In the genomic region with DNA sequence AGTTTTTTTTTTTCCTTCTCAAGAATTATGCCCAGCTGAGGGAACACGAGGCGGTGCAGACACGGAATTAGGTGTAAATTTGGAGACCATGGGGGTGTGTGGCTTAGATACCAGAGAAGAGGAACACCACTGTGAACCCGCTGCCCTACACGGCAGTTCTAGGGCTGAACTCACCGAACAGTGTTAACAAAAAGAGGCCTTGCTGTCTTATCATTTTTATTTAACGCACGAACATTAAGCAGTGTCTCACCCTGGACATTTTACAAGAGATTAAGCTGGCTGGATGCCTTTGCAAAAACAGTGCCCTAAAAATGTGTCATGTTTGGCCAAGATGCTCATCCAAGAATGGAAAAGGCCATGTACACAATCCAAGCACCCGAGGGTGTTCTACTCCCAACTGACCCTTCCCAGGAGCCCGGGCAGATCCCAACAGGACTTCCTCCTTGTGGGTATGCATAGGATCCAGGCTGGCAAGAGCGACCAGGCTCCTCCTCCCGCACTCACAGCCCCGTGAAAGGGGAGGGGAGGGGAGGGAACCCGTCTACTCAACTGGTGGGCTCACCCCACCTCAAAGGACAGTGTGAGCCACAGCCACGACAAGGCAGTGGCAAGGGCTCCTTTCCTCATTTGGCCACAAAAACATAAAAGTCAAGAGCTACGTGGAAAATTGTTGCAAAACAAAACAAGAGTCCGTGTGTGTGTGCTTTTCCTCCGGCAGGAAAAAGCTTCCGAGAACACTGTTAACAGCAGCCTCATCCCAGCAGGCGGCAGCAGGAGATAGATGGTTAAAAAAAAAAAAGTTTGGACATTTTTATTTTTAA, we compare ENCODE assay signal across 8 cellular contexts. TPM values are rescaled to one million over a fixed set of nuclear protein-coding genes. Genes with fewer than 3 reads are reported as not detected.
A peak's percentile ranks its signal among the peaks of the same experiment; 100 is the strongest.
DNase-seq lines count a peak whose midpoint lies in the region; ATAC-seq and TF ChIP-seq lines count a peak whose summit lies in the region.

No MANE protein-coding gene starts in this region.

- H3K4me2 ChIP-seq in osteoblast (ENCODE audit: insufficient read depth, low read length) (peak overlapping the region; percentile 83), MM.1S (ENCODE audit: low read depth, low read length) (no peak overlapping the region)

- H3K9me3 ChIP-seq in RWPE2 (ENCODE audit: severe bottlenecking) (no peaks in the 10 kb centered on the region), osteoblast (ENCODE audit: low read depth, low read length) (no peaks in the 10 kb centered on the region), colonic mucosa (no peaks in the 10 kb centered on the region), MM.1S (replicated peaks; ENCODE audit: insufficient read depth, low read length) (no peaks in the 10 kb centered on the region)

- ATAC-seq in RWPE2 (ENCODE audit: low read depth), result peak; percentile 81

- H3K79me2 ChIP-seq in osteoblast (ENCODE audit: insufficient read depth, low read length), result peaks cover 20% of the 10 kb centered on the region
- H3K79me2 ChIP-seq in MM.1S (ENCODE audit: low read length), result no peaks in the 10 kb centered on the region

- H3K27me3 ChIP-seq in RWPE2 (ENCODE audit: insufficient read depth, poor library complexity, severe bottlenecking) (no peaks in the 10 kb centered on the region), osteoblast (ENCODE audit: insufficient read depth, low read length) (no peaks in the 10 kb centered on the region), colonic mucosa (no peaks in the 10 kb centered on the region), MM.1S (replicated peaks; ENCODE audit: insufficient read depth, low read length) (no peaks in the 10 kb centered on the region)

- H3K27ac ChIP-seq in C4-2B (peak overlapping the region; percentile 73), RWPE2 (ENCODE audit: poor library complexity, severe bottlenecking) (peak overlapping the region; percentile 94), osteoblast (ENCODE audit: low read depth, low read length) (peak overlapping the region; percentile 87), colonic mucosa (no peak overlapping the region), MM.1S (ENCODE audit: low read length) (no peak overlapping the region)

- no peaks in the 10 kb centered on the region for H3K9me2 ChIP-seq in MM.1S (replicated peaks; ENCODE audit: insufficient read depth, low read length)

- H3K4me3 ChIP-seq in RWPE2 (ENCODE audit: severe bottlenecking) (peak overlapping the region; percentile 31), fibroblast of mammary gland (ENCODE audit: control insufficient read depth, low read depth, low read length) (peak overlapping the region; percentile 3), osteoblast (ENCODE audit: insufficient read depth, low read length) (peak overlapping the region; percentile 66), colonic mucosa (no peak overlapping the region), MM.1S (ENCODE audit: low read length) (no peak overlapping the region)

- peaks cover 13% of the 10 kb centered on the region for H3F3A ChIP-seq in MM.1S (ENCODE audit: insufficient read depth, low read length)

- TF ChIP-seq CTCF in C4-2B (conservative IDR thresholded peaks at IDR 0.05) (peak; percentile 67), RWPE2 (IDR thresholded peaks at IDR 0.05; ENCODE audit: poor library complexity, severe bottlenecking) (peak; percentile 82), fibroblast of mammary gland (conservative IDR thresholded peaks at IDR 0.05; ENCODE audit: control insufficient read depth, insufficient read depth, low read depth, low read length) (peak; percentile 44), osteoblast (IDR thresholded peaks at IDR 0.05; ENCODE audit: extremely low read depth, low read depth, low read length) (peak; percentile 66), colonic mucosa (IDR thresholded peaks at IDR 0.05) (no peak), MM.1S (IDR thresholded peaks at IDR 0.05; ENCODE audit: low read length) (no peak)

- H3K9ac ChIP-seq in colonic mucosa (ENCODE audit: low read depth in 2 of 2, low read length in 2 of 2), result peak overlapping the region in 1 of 2 donors; percentile 8
- H3K9ac ChIP-seq in MM.1S (ENCODE audit: low read length), result no peak overlapping the region

- H3K4me1 ChIP-seq in RWPE2 (ENCODE audit: insufficient read depth, poor library complexity, severe bottlenecking), result peaks cover 43% of the 10 kb centered on the region
- H3K4me1 ChIP-seq in osteoblast (ENCODE audit: insufficient read depth, low read length), result peaks cover 26% of the 10 kb centered on the region
- H3K4me1 ChIP-seq in colonic mucosa, result no peaks in the 10 kb centered on the region
- peaks cover 15% of the 10 kb centered on the region for H3K4me1 ChIP-seq in MM.1S (ENCODE audit: low read length)

- no peaks in the 10 kb centered on the region for H4K20me1 ChIP-seq in osteoblast (ENCODE audit: insufficient read depth, low read length)
- H4K20me1 ChIP-seq in MM.1S (ENCODE audit: insufficient read depth, low read length), result no peaks in the 10 kb centered on the region

- DNase-seq in RWPE2 (ENCODE audit: low spot score) (no peak), fibroblast of mammary gland (ENCODE audit: low read depth) (peak; percentile 56), osteoblast (ENCODE audit: insufficient read length, low spot score, missing footprints) (peak; percentile 73), colonic mucosa (no peak), NCI-H2107 treated with DMSO at 0.1 percent for 48 hours (lab: John Stamatoyannopoulos, UW; ENCODE audit: unreplicated experiment) (no peak), MM.1S (no peak)
- no peak for DNase-seq in activated naive CD4-positive, alpha-beta T cell treated with anti-CD3 and anti-CD28 coated beads, Interleukin-2, amount 50 U/mL, for 16 hours

- H2AFZ ChIP-seq in osteoblast (ENCODE audit: low read length) (peak overlapping the region; percentile 88), MM.1S (ENCODE audit: low read length) (no peak overlapping the region)

- intact Hi-C loops in colonic mucosa (cut with DNase I), result no loop called here

- no peaks in the 10 kb centered on the region for H3K36me3 ChIP-seq in RWPE2 (ENCODE audit: low read depth)
- H3K36me3 ChIP-seq in osteoblast (ENCODE audit: insufficient read depth, low read length), result no peaks in the 10 kb centered on the region
- H3K36me3 ChIP-seq in colonic mucosa, result no peaks in the 10 kb centered on the region
- H3K36me3 ChIP-seq in MM.1S (replicated peaks; ENCODE audit: insufficient read depth, low read length), result no peaks in the 10 kb centered on the region

RNA-seq across cellular contexts. Expression of gene C2CD2, which starts 20.3 kb away (rescaled TPM):
- total RNA-seq in osteoblast (33.9 and 40.9 TPM in 2 replicates), colonic mucosa (10 to 100 TPM; 13.3 to 16.1 TPM)

RNA-seq across cellular contexts. Expression of gene PRDM15, which starts 54.3 kb away (rescaled TPM):
- total RNA-seq in osteoblast (7.2 and 8.8 TPM in 2 replicates), colonic mucosa (1 to 10 TPM; 3.2 to 6.3 TPM)

Comparison
In these comparisons a context has a peak if more than half of its experiments do, and no peak if none do; other contexts are left out.
1. H3K27ac ChIP-seq: peak in C4-2B (single experiment), RWPE2 (single experiment) and osteoblast (single experiment); none in colonic mucosa (single experiment) and MM.1S (single experiment).
2. CTCF ChIP-seq: peak in C4-2B (single experiment), RWPE2 (single experiment), fibroblast of mammary gland (single experiment) and osteoblast (single experiment); none in colonic mucosa (single experiment) and MM.1S (single experiment).
3. DNase-seq: peak in fibroblast of mammary gland (single experiment) and osteoblast (single experiment); none in RWPE2 (single experiment), colonic mucosa (single experiment), NCI-H2107 treated with DMSO at 0.1 percent for 48 hours (single experiment), MM.1S (single experiment) and activated naive CD4-positive, alpha-beta T cell treated with anti-CD3 and anti-CD28 coated beads, Interleukin-2, amount 50 U/mL, for 16 hours (single experiment).
4. H3K4me3 ChIP-seq: peak in RWPE2 (single experiment), fibroblast of mammary gland (single experiment) and osteoblast (single experiment); none in colonic mucosa (single experiment) and MM.1S (single experiment).